In the genomic region with DNA sequence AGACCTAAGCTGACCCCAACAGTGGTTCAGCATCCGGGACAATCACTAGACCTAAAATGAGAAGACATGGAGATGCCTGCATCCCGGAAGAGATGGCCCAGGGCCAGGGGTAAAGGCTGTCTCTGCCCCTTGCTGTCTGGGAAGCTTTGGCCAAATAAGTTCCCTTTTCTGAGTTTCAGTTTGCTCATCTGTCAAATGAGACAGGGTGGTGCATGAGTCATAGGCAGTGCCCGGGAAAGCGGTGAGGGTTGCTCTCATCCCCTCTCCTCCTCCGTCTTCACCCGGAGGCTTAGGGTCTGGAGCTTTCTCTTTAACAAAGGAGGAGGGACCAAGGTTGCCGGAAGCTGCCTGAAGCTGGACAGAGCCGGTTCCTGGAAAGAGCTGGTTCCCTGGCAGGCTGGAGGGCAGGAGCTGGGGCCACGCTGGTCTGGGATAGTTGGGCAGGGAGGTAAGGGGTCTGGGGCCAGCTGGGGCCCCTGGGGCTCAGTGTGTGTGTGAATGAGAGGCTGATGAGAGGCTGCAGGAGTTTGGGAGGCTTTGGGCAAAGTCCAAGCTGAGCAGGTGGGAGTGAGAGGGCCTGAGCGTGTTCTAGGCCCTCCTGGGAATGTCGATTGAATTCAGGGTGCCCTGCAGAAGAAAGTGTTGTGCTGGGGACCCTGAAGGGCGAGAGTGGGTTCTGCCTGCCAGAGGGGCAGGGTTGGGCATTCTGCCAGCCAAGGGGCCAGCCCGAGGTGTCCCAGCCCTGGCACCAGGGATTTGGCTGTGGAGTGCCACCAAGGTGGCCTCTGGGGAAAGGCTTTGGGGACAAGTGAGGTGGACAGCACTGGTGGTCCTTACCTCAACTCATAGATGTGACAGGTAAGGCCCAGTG, we compare ENCODE assay signal across 8 cellular contexts. TPM values are rescaled to one million over a fixed set of nuclear protein-coding genes. Genes with fewer than 3 reads are reported as not detected.
DNase-seq lines count a peak whose midpoint lies in the region; ATAC-seq, FAIRE-seq and TF ChIP-seq lines count a peak whose summit lies in the region.

A gene with protein sequence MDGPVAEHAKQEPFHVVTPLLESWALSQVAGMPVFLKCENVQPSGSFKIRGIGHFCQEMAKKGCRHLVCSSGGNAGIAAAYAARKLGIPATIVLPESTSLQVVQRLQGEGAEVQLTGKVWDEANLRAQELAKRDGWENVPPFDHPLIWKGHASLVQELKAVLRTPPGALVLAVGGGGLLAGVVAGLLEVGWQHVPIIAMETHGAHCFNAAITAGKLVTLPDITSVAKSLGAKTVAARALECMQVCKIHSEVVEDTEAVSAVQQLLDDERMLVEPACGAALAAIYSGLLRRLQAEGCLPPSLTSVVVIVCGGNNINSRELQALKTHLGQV (plus strand): TSS at position 351 of the 871 bp plus-strand sequence. CDS start 5,603 bp downstream, outside the sequence.

- H3K4me3 ChIP-seq in cardiac muscle cell (peak within 1 kb of the TSS; percentile 27), pancreas (peak within 1 kb of the TSS; percentile 48 to 57 (median 50))

- no peak for FAIRE-seq in pancreas (lab: Jason Lieb, UNC)

- ATAC-seq in GM18873 (IDR thresholded peaks at IDR 0.05; ENCODE audit: low FRiP score, unreplicated experiment) (peak; percentile 83), HG03039 (IDR thresholded peaks at IDR 0.05; ENCODE audit: unreplicated experiment) (peak; percentile 83), pancreas (peak; percentile 91 to 96 (median 95))

- H3K27ac ChIP-seq in C4-2B (peak within 1 kb of the TSS; percentile 79), cardiac muscle cell (no peak within 1 kb of the TSS), pancreas (peak within 1 kb of the TSS in 3 of 4 donors; percentile 51 to 86 (median 78))

- H3K9me3 Mint-ChIP-seq in activated T-helper 2 cell treated with anti-CD3 and anti-CD28 coated beads, Interferon-gamma antibody, Interleukin-2, Interleukin-4, amounts not matched to agents 10 μg/mL and 5 μg/mL and 100 μg/mL, durations not matched to agents 14 hours and 24 hours and 36 hours: no peaks in the 10 kb centered on the region

- DNase-seq in NCI-H226 (peak; percentile 96), cardiac muscle cell (ENCODE audit: low read depth in 1 of 2, low spot score in 1 of 2) (peak; percentile 60 to 88), pancreas (peak; percentile 63 to 89 (median 75)), COR-L47 (lab: John Stamatoyannopoulos, UW) (no peak)
- DNase-seq in activated T-helper 2 cell treated with anti-CD3 and anti-CD28 coated beads, Interferon-gamma antibody, Interleukin-2, Interleukin-4, amounts not matched to agents 10 μg/mL and 5 μg/mL and 100 μg/mL, durations not matched to agents 14 hours and 24 hours and 36 hours (ENCODE audit: low spot score): peak; percentile 14

- H3K4me1 Mint-ChIP-seq in activated T-helper 2 cell treated with anti-CD3 and anti-CD28 coated beads, Interferon-gamma antibody, Interleukin-2, Interleukin-4, amounts not matched to agents 10 μg/mL and 5 μg/mL and 100 μg/mL, durations not matched to agents 14 hours and 24 hours and 36 hours (ENCODE audit: low read depth): peaks cover 7% of the 10 kb centered on the region

- H3K27me3 Mint-ChIP-seq in activated T-helper 2 cell treated with anti-CD3 and anti-CD28 coated beads, Interferon-gamma antibody, Interleukin-2, Interleukin-4, amounts not matched to agents 10 μg/mL and 5 μg/mL and 100 μg/mL, durations not matched to agents 14 hours and 24 hours and 36 hours (ENCODE audit: low read depth): peaks cover 4% of the 10 kb centered on the region

- WGBS in pancreas, 2 donors: 0 to 1% methylated on average over 13 of the region's 13 CpGs

- H3K36me3 ChIP-seq in cardiac muscle cell: no peaks in the 10 kb centered on the region
- H3K36me3 ChIP-seq in pancreas: no peaks in the 10 kb centered on the region

- no peaks in the 10 kb centered on the region for H3K36me3 Mint-ChIP-seq in activated T-helper 2 cell treated with anti-CD3 and anti-CD28 coated beads, Interferon-gamma antibody, Interleukin-2, Interleukin-4, amounts not matched to agents 10 μg/mL and 5 μg/mL and 100 μg/mL, durations not matched to agents 14 hours and 24 hours and 36 hours (ENCODE audit: low read depth)

- TF ChIP-seq CTCF in C4-2B (conservative IDR thresholded peaks at IDR 0.05) (no peak), cardiac muscle cell (IDR thresholded peaks at IDR 0.05; ENCODE audit: low read depth, low read length) (no peak), pancreas (IDR thresholded peaks at IDR 0.05) (no peak)

- H3K4me3 Mint-ChIP-seq in activated T-helper 2 cell treated with anti-CD3 and anti-CD28 coated beads, Interferon-gamma antibody, Interleukin-2, Interleukin-4, amounts not matched to agents 10 μg/mL and 5 μg/mL and 100 μg/mL, durations not matched to agents 14 hours and 24 hours and 36 hours (ENCODE audit: low read depth): peak within 1 kb of the TSS; percentile 90

- no peaks in the 10 kb centered on the region for H3K4me1 ChIP-seq in cardiac muscle cell (ENCODE audit: low read depth)
- H3K4me1 ChIP-seq in pancreas: peaks cover 0 to 18% (median 7%) of the 10 kb centered on the region in 3 donors

- intact Hi-C loops in activated T-helper 2 cell treated with anti-CD3 and anti-CD28 coated beads, Interferon-gamma antibody, Interleukin-2, Interleukin-4, amounts not matched to agents 10 μg/mL and 5 μg/mL and 100 μg/mL, durations not matched to agents 14 hours and 24 hours and 36 hours (cut with micrococcal nuclease): loop anchor here (2.0 kb wide), 1 partner anchor 63 kb away; a partner anchor contains a TSS
- intact Hi-C loops in pancreas (cut with DNase I): loop anchor here in 2 of 3 donors (10.0 kb wide), 2 partner anchors 107 to 227 kb away; no protein-coding TSS in a partner anchor

- no peaks in the 10 kb centered on the region for H3K9me3 ChIP-seq in cardiac muscle cell (ENCODE audit: low read depth)
- no peaks in the 10 kb centered on the region for H3K9me3 ChIP-seq in pancreas

- H3K27me3 ChIP-seq in cardiac muscle cell (peaks cover 6% of the 10 kb centered on the region), pancreas (no peaks in the 10 kb centered on the region)

- peak within 1 kb of the TSS; percentile 89 for H3K27ac Mint-ChIP-seq in activated T-helper 2 cell treated with anti-CD3 and anti-CD28 coated beads, Interferon-gamma antibody, Interleukin-2, Interleukin-4, amounts not matched to agents 10 μg/mL and 5 μg/mL and 100 μg/mL, durations not matched to agents 14 hours and 24 hours and 36 hours

RNA-seq across cellular contexts. Expression of the gene that starts here (rescaled TPM):
- 0.46 and 0.67 TPM in 2 replicates for total RNA-seq in activated T-helper 2 cell treated with anti-CD3 and anti-CD28 coated beads, Interferon-gamma antibody, Interleukin-2, Interleukin-4, amounts not matched to agents 10 μg/mL and 5 μg/mL and 100 μg/mL, durations not matched to agents 14 hours and 24 hours and 36 hours
- 4.5 and 14.6 TPM in 2 replicates for total RNA-seq in cardiac muscle cell
- polyA plus RNA-seq in cardiac muscle cell: 13.2 and 23.1 TPM in 2 replicates
- total RNA-seq in pancreas: 10 to 100 TPM in 2 of 6 donors, 1 to 10 TPM in 4; 5.4 to 13.2 (median 8.3) TPM
- 10 to 100 TPM; 10.4 to 14.2 TPM for polyA plus RNA-seq in pancreas

Comparison
In these comparisons a context has a peak if more than half of its experiments do, and no peak if none do; other contexts are left out.
1. Peak in DNase-seq in activated T-helper 2 cell treated with anti-CD3 and anti-CD28 coated beads, Interferon-gamma antibody, Interleukin-2, Interleukin-4, amounts not matched to agents 10 μg/mL and 5 μg/mL and 100 μg/mL, durations not matched to agents 14 hours and 24 hours and 36 hours; RNA of the gene not detected or under 1 TPM.